ENCODE assay signal across 8 cellular contexts in the genomic region with DNA sequence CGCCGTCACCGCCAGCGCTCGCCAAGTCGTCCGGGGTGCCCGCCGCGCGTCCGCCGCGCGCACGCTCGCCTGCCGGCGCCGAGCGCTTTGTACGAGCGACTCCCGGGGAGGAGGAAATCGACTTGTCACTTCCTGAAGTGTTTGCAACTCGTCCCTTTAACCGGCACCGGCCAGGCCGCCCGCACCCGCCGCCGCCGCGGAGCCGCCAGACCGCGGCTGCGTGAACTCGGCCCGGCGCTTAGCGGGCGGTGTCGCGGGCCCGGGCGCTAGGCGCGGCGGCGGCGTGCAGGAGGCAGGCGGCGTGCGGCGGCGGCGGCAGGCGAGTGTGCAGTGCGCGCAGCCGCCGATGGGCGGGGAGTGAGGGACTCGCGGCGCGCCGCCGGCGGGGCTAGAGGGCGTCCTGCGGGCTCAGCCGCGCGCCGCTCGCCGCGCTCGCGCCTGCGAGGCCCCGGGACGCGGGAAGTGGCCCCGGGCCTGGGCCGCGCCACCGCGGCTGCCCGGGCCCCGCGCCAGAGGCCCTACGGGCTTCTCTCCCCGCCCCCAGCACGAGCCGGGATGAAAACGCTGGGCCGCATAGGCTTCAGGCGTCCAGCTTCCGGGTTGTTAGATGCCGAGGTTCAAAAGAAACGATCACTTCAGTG. TPM values are rescaled to one million over a fixed set of nuclear protein-coding genes. Genes with fewer than 3 reads are reported as not detected.
DNase-seq lines count a peak whose midpoint lies in the region; ATAC-seq and TF ChIP-seq lines count a peak whose summit lies in the region.

A gene with protein sequence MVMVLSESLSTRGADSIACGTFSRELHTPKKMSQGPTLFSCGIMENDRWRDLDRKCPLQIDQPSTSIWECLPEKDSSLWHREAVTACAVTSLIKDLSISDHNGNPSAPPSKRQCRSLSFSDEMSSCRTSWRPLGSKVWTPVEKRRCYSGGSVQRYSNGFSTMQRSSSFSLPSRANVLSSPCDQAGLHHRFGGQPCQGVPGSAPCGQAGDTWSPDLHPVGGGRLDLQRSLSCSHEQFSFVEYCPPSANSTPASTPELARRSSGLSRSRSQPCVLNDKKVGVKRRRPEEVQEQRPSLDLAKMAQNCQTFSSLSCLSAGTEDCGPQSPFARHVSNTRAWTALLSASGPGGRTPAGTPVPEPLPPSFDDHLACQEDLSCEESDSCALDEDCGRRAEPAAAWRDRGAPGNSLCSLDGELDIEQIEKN (minus strand): TSS at position 332 of the 641 bp plus-strand sequence. CDS start 37,665 bp downstream, outside the sequence.

- no peak for TF ChIP-seq CTCF in Calu3 (IDR thresholded peaks at IDR 0.05; ENCODE audit: unreplicated experiment)
- no peak; the same call in 1 of the 2 replicates for TF ChIP-seq CTCF in RWPE1 (conservative IDR thresholded peaks at IDR 0.05; ENCODE audit: low read depth)
- TF ChIP-seq CTCF in fibroblast of pulmonary artery (IDR thresholded peaks at IDR 0.05; ENCODE audit: low read length, missing control alignments), result no peak

- no peaks in the 10 kb centered on the region for H3K27me3 Mint-ChIP-seq in Calu3 (ENCODE audit: unreplicated experiment)
- H3K27me3 Mint-ChIP-seq in natural killer cell treated with Interleukin-12 subunit alpha and Interleukin-12 subunit beta and Interleukin-15 and Interleukin-18, amount 100 ng/mL, for 72 hours, result no peaks in the 10 kb centered on the region
- H3K27me3 Mint-ChIP-seq in stimulated activated naive CD8-positive, alpha-beta T cell treated with anti-CD3 and anti-CD28 coated beads, Interleukin-15, Interleukin-2, amounts not matched to agents 100 ng/mL and 50 ng/mL, for 24 hours, result peaks cover 20% of the 10 kb centered on the region

- H3K27ac Mint-ChIP-seq in Calu3 (ENCODE audit: unreplicated experiment), result peak within 1 kb of the TSS; percentile 89
- H3K27ac Mint-ChIP-seq in natural killer cell treated with Interleukin-12 subunit alpha and Interleukin-12 subunit beta and Interleukin-15 and Interleukin-18, amount 100 ng/mL, for 72 hours, result peak within 1 kb of the TSS; percentile 67 to 74
- H3K27ac Mint-ChIP-seq in stimulated activated naive CD8-positive, alpha-beta T cell treated with anti-CD3 and anti-CD28 coated beads, Interleukin-15, Interleukin-2, amounts not matched to agents 100 ng/mL and 50 ng/mL, for 24 hours, result peak within 1 kb of the TSS; percentile 88

- peaks cover 21% of the 10 kb centered on the region for H3K4me1 Mint-ChIP-seq in Calu3 (ENCODE audit: low read depth, unreplicated experiment)
- peaks cover 45 to 55% of the 10 kb centered on the region in 2 donors for H3K4me1 Mint-ChIP-seq in natural killer cell treated with Interleukin-12 subunit alpha and Interleukin-12 subunit beta and Interleukin-15 and Interleukin-18, amount 100 ng/mL, for 72 hours (ENCODE audit: low read depth in 2 of 2)
- H3K4me1 Mint-ChIP-seq in stimulated activated naive CD8-positive, alpha-beta T cell treated with anti-CD3 and anti-CD28 coated beads, Interleukin-15, Interleukin-2, amounts not matched to agents 100 ng/mL and 50 ng/mL, for 24 hours (ENCODE audit: low read depth), result peaks cover 60% of the 10 kb centered on the region

- ATAC-seq in GM19455 (IDR thresholded peaks at IDR 0.05; ENCODE audit: unreplicated experiment) (peak; percentile 75), HG03571 (IDR thresholded peaks at IDR 0.05; ENCODE audit: unreplicated experiment) (peak; percentile 69)
- peak; percentile 91 to 92 for ATAC-seq in natural killer cell treated with Interleukin-12 subunit alpha and Interleukin-12 subunit beta and Interleukin-15 and Interleukin-18, amount 100 ng/mL, for 72 hours

- H3K9me3 Mint-ChIP-seq in Calu3 (ENCODE audit: low read depth, unreplicated experiment), result no peaks in the 10 kb centered on the region
- no peaks in the 10 kb centered on the region for H3K9me3 Mint-ChIP-seq in natural killer cell treated with Interleukin-12 subunit alpha and Interleukin-12 subunit beta and Interleukin-15 and Interleukin-18, amount 100 ng/mL, for 72 hours
- no peaks in the 10 kb centered on the region for H3K9me3 Mint-ChIP-seq in stimulated activated naive CD8-positive, alpha-beta T cell treated with anti-CD3 and anti-CD28 coated beads, Interleukin-15, Interleukin-2, amounts not matched to agents 100 ng/mL and 50 ng/mL, for 24 hours

- H3K27ac ChIP-seq in RWPE1, result peak within 1 kb of the TSS; percentile 97

- peak within 1 kb of the TSS; percentile 96 for H3K4me3 Mint-ChIP-seq in Calu3 (ENCODE audit: low read depth, unreplicated experiment)
- H3K4me3 Mint-ChIP-seq in natural killer cell treated with Interleukin-12 subunit alpha and Interleukin-12 subunit beta and Interleukin-15 and Interleukin-18, amount 100 ng/mL, for 72 hours, result peak within 1 kb of the TSS; percentile 97
- peak within 1 kb of the TSS; percentile 93 for H3K4me3 Mint-ChIP-seq in stimulated activated naive CD8-positive, alpha-beta T cell treated with anti-CD3 and anti-CD28 coated beads, Interleukin-15, Interleukin-2, amounts not matched to agents 100 ng/mL and 50 ng/mL, for 24 hours

- peak within 1 kb of the TSS; percentile 69 for H3K4me3 ChIP-seq in fibroblast of pulmonary artery (replicated peaks; ENCODE audit: low read depth, low read length)

- H3K36me3 Mint-ChIP-seq in Calu3 (ENCODE audit: insufficient read depth, unreplicated experiment), result peaks cover 15% of the 10 kb centered on the region
- no peaks in the 10 kb centered on the region for H3K36me3 Mint-ChIP-seq in natural killer cell treated with Interleukin-12 subunit alpha and Interleukin-12 subunit beta and Interleukin-15 and Interleukin-18, amount 100 ng/mL, for 72 hours
- peaks cover 7% of the 10 kb centered on the region for H3K36me3 Mint-ChIP-seq in stimulated activated naive CD8-positive, alpha-beta T cell treated with anti-CD3 and anti-CD28 coated beads, Interleukin-15, Interleukin-2, amounts not matched to agents 100 ng/mL and 50 ng/mL, for 24 hours (ENCODE audit: low read depth)

- intact Hi-C loops in Calu3 (cut with micrococcal nuclease; ENCODE audit: unreplicated experiment), result loop anchor here (5.0 to 10.0 kb wide), 2 partner anchors 37 to 129 kb away; no protein-coding TSS in a partner anchor

- POLR2A ChIA-PET in RWPE1 (lab: Yijun Ruan, JAX; ENCODE audit: low non-redundant PET), result no interaction called here

- no TSS peak for BruUV-seq in Calu3 (replicated peaks; lab: Mats Ljungman, UMichigan)

- CTCF ChIA-PET in Calu3 (lab: Charles Lee), result interaction anchor here (0.6 kb wide), 1 partner anchor 621 kb away, joined by 3 read pairs; no protein-coding TSS in a partner anchor
- CTCF ChIA-PET in RWPE1 (lab: Yijun Ruan, JAX), result interaction anchor here (1.8 kb wide), 1 partner anchor 204 kb away, joined by 10 read pairs; no protein-coding TSS in a partner anchor

- DNase-seq in Calu3 (peak; percentile 82), RWPE1 (ENCODE audit: low spot score) (peak; percentile 80), fibroblast of pulmonary artery (ENCODE audit: low read depth) (peak; percentile 73)
- peak; percentile 75 for DNase-seq in activated T-helper 9 cell treated with anti-CD3 and anti-CD28 coated beads, Interleukin-2, amount 50 U/mL, for 16 hours (ENCODE audit: low read depth)
- DNase-seq in natural killer cell treated with Interleukin-12 subunit alpha and Interleukin-12 subunit beta and Interleukin-15 and Interleukin-18, amount 100 ng/mL, for 72 hours (ENCODE audit: low spot score), result peak; percentile 83

RNA-seq across cellular contexts. Expression of the gene that starts here (rescaled TPM):
- total RNA-seq in Calu3 (2022), result 11.2 and 12.5 TPM in 2 replicates
- 10 to 100 TPM; 16.6 to 21.8 TPM for total RNA-seq in natural killer cell treated with Interleukin-12 subunit alpha and Interleukin-12 subunit beta and Interleukin-15 and Interleukin-18, amount 100 ng/mL, for 72 hours

Comparison
In these comparisons a context has a peak if more than half of its experiments do, and no peak if none do; other contexts are left out.
1. Peak in every context shown above with its lines: DNase-seq, ATAC-seq, H3K4me3 ChIP-seq and H3K27ac ChIP-seq.